ENCODE assay signal across 10 cellular contexts in genomic region chr5:139795074-139796001, GRCh38. TPM values are rescaled to one million over a fixed set of nuclear protein-coding genes. Genes with fewer than 3 reads are reported as not detected.
DNase-seq lines count a peak whose midpoint lies in the region; ATAC-seq and TF ChIP-seq lines count a peak whose summit lies in the region.
"Had no signal": no experiment of that assay in that cellular context is flagged by ENCODE, and none has a peak within 500 bp of the region (broad histone marks: within the 10 kb centered on the region; RNA-seq: fewer than 3 reads in every experiment).

PSD2 (plus strand) TSS chr5:139795808; CDS start chr5:139809441, 13,633 bp downstream.

- no peaks in the 10 kb centered on the region for H3K9me3 Mint-ChIP-seq in activated T-helper 1 cell treated with anti-CD3 and anti-CD28 coated beads, Interleukin-12 subunit alpha, Interleukin-12 subunit beta, Interleukin-2, Interleukin-4 antibody, amounts not matched to agents 30 ng/mL and 10 ng/mL and 1 ng/mL, durations not matched to agents 14 hours and 24 hours and 36 hours

- no peak within 1 kb of the TSS for H3K4me3 Mint-ChIP-seq in activated T-helper 1 cell treated with anti-CD3 and anti-CD28 coated beads, Interleukin-12 subunit alpha, Interleukin-12 subunit beta, Interleukin-2, Interleukin-4 antibody, amounts not matched to agents 30 ng/mL and 10 ng/mL and 1 ng/mL, durations not matched to agents 14 hours and 24 hours and 36 hours

- H3K9ac ChIP-seq in ES-I3 (ENCODE audit: low read depth, low read length), result peak within 1 kb of the TSS; percentile 60; the same call in 1 of the 2 replicates

- intact Hi-C loops in mucosa of descending colon (cut with DNase I, micrococcal nuclease), result no loop called here
- intact Hi-C loops in activated T-helper 1 cell treated with anti-CD3 and anti-CD28 coated beads, Interleukin-12 subunit alpha, Interleukin-12 subunit beta, Interleukin-2, Interleukin-4 antibody, amounts not matched to agents 30 ng/mL and 10 ng/mL and 1 ng/mL, durations not matched to agents 14 hours and 24 hours and 36 hours (cut with micrococcal nuclease), result no loop called here

- ATAC-seq in mucosa of descending colon, result peak; percentile 39
- no peak for ATAC-seq in HG03439 (IDR thresholded peaks at IDR 0.05; ENCODE audit: unreplicated experiment)
- no peak for ATAC-seq in GM21723 (IDR thresholded peaks at IDR 0.05; ENCODE audit: unreplicated experiment)

- H3K4me3 ChIP-seq in mucosa of descending colon, result no peak within 1 kb of the TSS

- DNase-seq in NCI-H526 (lab: John Stamatoyannopoulos, UW) (peak; percentile 30 to 83), cerebellum (ENCODE audit: low spot score) (peak; percentile 69), mucosa of descending colon (peak in 1 of 3 donors; percentile 45), HPDE6-E6E7 (ENCODE audit: extremely low spot score) (no peak)
- no peak for DNase-seq in activated T-helper 1 cell treated with anti-CD3 and anti-CD28 coated beads, Interleukin-12 subunit alpha, Interleukin-12 subunit beta, Interleukin-2, Interleukin-4 antibody, amounts not matched to agents 30 ng/mL and 10 ng/mL and 1 ng/mL, durations not matched to agents 14 hours and 24 hours and 36 hours (ENCODE audit: low spot score)

- no peaks in the 10 kb centered on the region for H3K4me1 Mint-ChIP-seq in activated T-helper 1 cell treated with anti-CD3 and anti-CD28 coated beads, Interleukin-12 subunit alpha, Interleukin-12 subunit beta, Interleukin-2, Interleukin-4 antibody, amounts not matched to agents 30 ng/mL and 10 ng/mL and 1 ng/mL, durations not matched to agents 14 hours and 24 hours and 36 hours (ENCODE audit: low read depth)

- H3K36me3 ChIP-seq in ES-I3 (ENCODE audit: insufficient read depth, low read length) (no peaks in the 10 kb centered on the region), mucosa of descending colon (ENCODE audit: low read depth) (no peaks in the 10 kb centered on the region)

- H3K27ac Mint-ChIP-seq in activated T-helper 1 cell treated with anti-CD3 and anti-CD28 coated beads, Interleukin-12 subunit alpha, Interleukin-12 subunit beta, Interleukin-2, Interleukin-4 antibody, amounts not matched to agents 30 ng/mL and 10 ng/mL and 1 ng/mL, durations not matched to agents 14 hours and 24 hours and 36 hours, result no peak within 1 kb of the TSS

- H3K4me1 ChIP-seq in ES-I3 (ENCODE audit: insufficient read depth, low read length), result no peaks in the 10 kb centered on the region
- H3K4me1 ChIP-seq in mucosa of descending colon (ENCODE audit: low read depth), result peaks cover 5% of the 10 kb centered on the region

- H3K36me3 Mint-ChIP-seq in activated T-helper 1 cell treated with anti-CD3 and anti-CD28 coated beads, Interleukin-12 subunit alpha, Interleukin-12 subunit beta, Interleukin-2, Interleukin-4 antibody, amounts not matched to agents 30 ng/mL and 10 ng/mL and 1 ng/mL, durations not matched to agents 14 hours and 24 hours and 36 hours (ENCODE audit: low read depth), result no peaks in the 10 kb centered on the region

- H3K27me3 Mint-ChIP-seq in activated T-helper 1 cell treated with anti-CD3 and anti-CD28 coated beads, Interleukin-12 subunit alpha, Interleukin-12 subunit beta, Interleukin-2, Interleukin-4 antibody, amounts not matched to agents 30 ng/mL and 10 ng/mL and 1 ng/mL, durations not matched to agents 14 hours and 24 hours and 36 hours (ENCODE audit: insufficient read depth), result peaks cover 63% of the 10 kb centered on the region

- TF ChIP-seq CTCF in mucosa of descending colon (IDR thresholded peaks at IDR 0.05), result no peak

- no peaks in the 10 kb centered on the region for H3K9me3 ChIP-seq in ES-I3 (ENCODE audit: control insufficient read depth, insufficient read depth, low read length)
- H3K9me3 ChIP-seq in mucosa of descending colon, result no peaks in the 10 kb centered on the region

RNA-seq across cellular contexts. Expression of gene PSD2, which starts in this region (rescaled TPM):
- 16.7 TPM for total RNA-seq in cerebellum
- under 1 TPM in 2 of 3 donors, not detected in 1; 0.07 to 0.25 TPM for total RNA-seq in mucosa of descending colon
- not detected in 2 replicates for total RNA-seq in activated T-helper 1 cell treated with anti-CD3 and anti-CD28 coated beads, Interleukin-12 subunit alpha, Interleukin-12 subunit beta, Interleukin-2, Interleukin-4 antibody, amounts not matched to agents 30 ng/mL and 10 ng/mL and 1 ng/mL, durations not matched to agents 14 hours and 24 hours and 36 hours
- total RNA-seq: fibroblast of villous mesenchyme, LHCN-M2 had no signal

Comparison
In these comparisons a context has a peak if more than half of its experiments do, and no peak if none do; other contexts are left out.
1. RNA of gene PSD2 (total RNA-seq): 16.7 TPM in cerebellum (single experiment); 0.07 to 0.25 TPM in mucosa of descending colon and not detected in activated T-helper 1 cell treated with anti-CD3 and anti-CD28 coated beads, Interleukin-12 subunit alpha, Interleukin-12 subunit beta, Interleukin-2, Interleukin-4 antibody, amounts not matched to agents 30 ng/mL and 10 ng/mL and 1 ng/mL, durations not matched to agents 14 hours and 24 hours and 36 hours; every median in the first group is over 10 times any median in the second.
2. Peak in ATAC-seq in mucosa of descending colon; RNA of the gene not detected or under 1 TPM.
3. DNase-seq: peak in NCI-H526 (2 of 2) and cerebellum (single experiment); none in activated T-helper 1 cell treated with anti-CD3 and anti-CD28 coated beads, Interleukin-12 subunit alpha, Interleukin-12 subunit beta, Interleukin-2, Interleukin-4 antibody, amounts not matched to agents 30 ng/mL and 10 ng/mL and 1 ng/mL, durations not matched to agents 14 hours and 24 hours and 36 hours (single experiment) and HPDE6-E6E7 (single experiment).